ENCODE assay signal across 8 cellular contexts in genomic region chr10:104232613-104233102, GRCh38. TPM values are rescaled to one million over a fixed set of nuclear protein-coding genes. Genes with fewer than 3 reads are reported as not detected.
DNase-seq lines count a peak whose midpoint lies in the region; ATAC-seq and TF ChIP-seq lines count a peak whose summit lies in the region.

No MANE protein-coding gene starts in this region.

- no peaks in the 10 kb centered on the region for H3K36me3 Mint-ChIP-seq in brain

- H3K27me3 Mint-ChIP-seq in brain, result peaks cover 3% of the 10 kb centered on the region

- peaks cover 2 to 9% (median 5%) of the 10 kb centered on the region in 5 experiments for H3K9me3 Mint-ChIP-seq in brain

- no CpG with 5 or more reads among the region's 20 CpGs for WGBS in mesendoderm (ENCODE audit: extremely low coverage, insufficient coverage, low lambda C conversion rate)

- H3K23ac ChIP-seq in mesendoderm (ENCODE audit: low read length), result no peak overlapping the region

- peak overlapping the region; percentile 90 to 98 (median 93) for H3K4me3 Mint-ChIP-seq in brain

- peaks cover 2% of the 10 kb centered on the region for H3K4me1 ChIP-seq in mesendoderm (ENCODE audit: control insufficient read depth, low read depth, low read length)

- H3K9ac ChIP-seq in mesendoderm (ENCODE audit: low read length), result peak overlapping the region; percentile 75

- H2BK5ac ChIP-seq in mesendoderm (ENCODE audit: low read length), result no peak overlapping the region

- H3K27me3 ChIP-seq in mesendoderm (ENCODE audit: insufficient read depth, low read length, poor library complexity), result no peaks in the 10 kb centered on the region

- peak overlapping the region; percentile 76 for H3K4me3 ChIP-seq in mesendoderm (ENCODE audit: low read length)

- H2BK15ac ChIP-seq in mesendoderm (replicated peaks; ENCODE audit: low read depth), result no peak overlapping the region

- H4K5ac ChIP-seq in mesendoderm (ENCODE audit: low read length), result no peak overlapping the region

- TF ChIP-seq CTCF in brain (conservative IDR thresholded peaks at IDR 0.05), result no peak

- peak; percentile 11 for DNase-seq in COLO668 (lab: John Stamatoyannopoulos, UW; ENCODE audit: unreplicated experiment)
- no peak for DNase-seq in mesendoderm
- DNase-seq in activated gamma-delta T cell treated with Interleukin-2 at 50 U/mL for 16 hours, result no peak
- no peak for DNase-seq in amygdala (lab: John Stamatoyannopoulos, UW)
- DNase-seq in SK-N-DZ (ENCODE audit: low spot score), result no peak
- no peak for DNase-seq in stimulated activated naive CD4-positive, alpha-beta T cell treated with Interleukin-2 at 50 U/mL for 16 hours (lab: John Stamatoyannopoulos, UW)

- no peak overlapping the region for H2AK5ac ChIP-seq in mesendoderm (ENCODE audit: low read length)

- H3K79me1 ChIP-seq in mesendoderm (ENCODE audit: low read length), result no peaks in the 10 kb centered on the region

- peaks cover 15% of the 10 kb centered on the region for H3K4me1 Mint-ChIP-seq in brain

- H3K79me2 ChIP-seq in mesendoderm (ENCODE audit: control insufficient read depth, insufficient read depth, low read length), result no peaks in the 10 kb centered on the region

- no peak overlapping the region for H2BK120ac ChIP-seq in mesendoderm (ENCODE audit: low read depth, low read length)

- no peak overlapping the region for H3K18ac ChIP-seq in mesendoderm (ENCODE audit: low read length)

- no peak overlapping the region for H3K27ac ChIP-seq in mesendoderm (ENCODE audit: low read depth, low read length)

- no peaks in the 10 kb centered on the region for H3K36me3 ChIP-seq in mesendoderm (ENCODE audit: control insufficient read depth, insufficient read depth, low read length)

- H3K27ac Mint-ChIP-seq in brain, result peak overlapping the region in 1 of 5 experiments; percentile 49

- H3K56ac ChIP-seq in mesendoderm (ENCODE audit: low read length), result peak overlapping the region; percentile 81

- peak; percentile 18 for ATAC-seq in HG03095 (IDR thresholded peaks at IDR 0.05; ENCODE audit: unreplicated experiment)

- H3K4me2 ChIP-seq in mesendoderm (ENCODE audit: low read length), result peak overlapping the region; percentile 90

- no peak overlapping the region for H4K8ac ChIP-seq in mesendoderm (ENCODE audit: low read depth, low read length)

- no peak overlapping the region for H3K4ac ChIP-seq in mesendoderm (ENCODE audit: low read depth, low read length)

RNA-seq across cellular contexts. Expression of gene CFAP43, which starts 0.5 kb away (rescaled TPM):
- polyA plus RNA-seq in brain (ENCODE audit: insufficient read depth, low read depth, low replicate concordance), result 1.2 TPM
- 0.21 TPM for polyA plus RNA-seq in mesendoderm (2013, experiment 1 of 2)
- 0.14 TPM for polyA plus RNA-seq in mesendoderm (2013, experiment 2 of 2)
- not detected in 2 replicates for polyA plus RNA-seq in SK-N-DZ (2014; cell fraction: cytosol; rRNA removed)
- polyA plus RNA-seq in SK-N-DZ (2014; cell fraction: nucleus; rRNA removed), result 0.15 and 0.38 TPM in 2 replicates

RNA-seq across cellular contexts. Expression of gene GSTO1, which starts 22.0 kb away (rescaled TPM):
- 109 TPM for polyA plus RNA-seq in brain (ENCODE audit: insufficient read depth, low read depth, low replicate concordance)
- 261 TPM for polyA plus RNA-seq in mesendoderm (2013, experiment 1 of 2)
- 257 TPM for polyA plus RNA-seq in mesendoderm (2013, experiment 2 of 2)
- 106 and 127 TPM in 2 replicates for polyA plus RNA-seq in SK-N-DZ (2014; cell fraction: cytosol; rRNA removed)
- 50.7 and 62.1 TPM in 2 replicates for polyA plus RNA-seq in SK-N-DZ (2014; cell fraction: nucleus; rRNA removed)

RNA-seq across cellular contexts. Expression of gene GSTO2, which starts 36.3 kb away (rescaled TPM):
- polyA plus RNA-seq in brain (ENCODE audit: insufficient read depth, low read depth, low replicate concordance), result 23.9 TPM
- 13.4 TPM for polyA plus RNA-seq in mesendoderm (2013, experiment 1 of 2)
- polyA plus RNA-seq in mesendoderm (2013, experiment 2 of 2), result 11.0 TPM
- polyA plus RNA-seq in SK-N-DZ (2014; cell fraction: cytosol; rRNA removed), result 1.8 TPM in 1 of 2 replicates, not detected in the other
- 0.76 TPM in 1 of 2 replicates, not detected in the other for polyA plus RNA-seq in SK-N-DZ (2014; cell fraction: nucleus; rRNA removed)
